Comparison of ENCODE assay signal across 1 cellular context in genomic region chr9:2016411-2017208, GRCh38.
TF ChIP-seq lines count a peak whose summit lies in the region.

No MANE protein-coding gene starts in this region.

TF ChIP-seq in SK-N-SH, 30 proteins besides CTCF, POLR2A, EP300 and RAD21 (continued from another document):
- TF ChIP-seq NRF1 (IDR thresholded peaks at IDR 0.05; ENCODE audit: low read depth, low read length) (no peak), SIN3A (IDR thresholded peaks at IDR 0.05; ENCODE audit: borderline replicate concordance, low read depth, low read length) (0 out of 2 replicates have a peak, but pooled peaks have one; percentile 54), POLR2AphosphoS5 (IDR thresholded peaks at IDR 0.05; ENCODE audit: low read depth, low read length) (peak; percentile 28; the same call in 1 of the 2 replicates), MAX (IDR thresholded peaks at IDR 0.05; ENCODE audit: low read depth) (0 out of 2 replicates have a peak, but pooled peaks have one; percentile 22), MXI1 (IDR thresholded peaks at IDR 0.05; ENCODE audit: low read depth, low read length) (peak; percentile 17; the same call in 1 of the 2 replicates), FOXJ3 (CRISPR knock-in tag; IDR thresholded peaks at IDR 0.05) (no peak), CHD2 (IDR thresholded peaks at IDR 0.05; ENCODE audit: low read length, partially characterized antibody) (no peak), USF1 (IDR thresholded peaks at IDR 0.05; ENCODE audit: borderline replicate concordance, low read depth) (no peak), RXRA (IDR thresholded peaks at IDR 0.05; ENCODE audit: borderline replicate concordance, low read depth) (no peak), EZH2phosphoT487 (IDR thresholded peaks at IDR 0.05; ENCODE audit: borderline replicate concordance, low read depth) (no peak), USF2 (IDR thresholded peaks at IDR 0.05; ENCODE audit: borderline replicate concordance, low read depth, low read length) (no peak), REST (IDR thresholded peaks at IDR 0.05; ENCODE audit: low read depth, low read length) (no peak), JUND (IDR thresholded peaks at IDR 0.05) (no peak), YY1 (IDR thresholded peaks at IDR 0.05; ENCODE audit: low read depth) (no peak; the same call in 1 of the 2 replicates), PBX3 (IDR thresholded peaks at IDR 0.05) (no peak), FOXM1 (IDR thresholded peaks at IDR 0.05; ENCODE audit: low read depth) (no peak), ZBTB33 (IDR thresholded peaks at IDR 0.05; ENCODE audit: borderline replicate concordance, low read depth) (no peak), TAF1 (IDR thresholded peaks at IDR 0.05; ENCODE audit: borderline replicate concordance, low read depth, low read length) (0 out of 2 replicates have a peak, but pooled peaks have one; percentile 18)
TF ChIP-seq in SK-N-SH: peak in this region for 6.
